In genomic region chr6:25296217-25296905, GRCh38 we compare ENCODE assay signal across 17 cellular contexts. TPM values are rescaled to one million over a fixed set of nuclear protein-coding genes. Genes with fewer than 3 reads are reported as not detected.
DNase-seq lines count a peak whose midpoint lies in the region; ATAC-seq and TF ChIP-seq lines count a peak whose summit lies in the region.
"Had no signal": no experiment of that assay in that cellular context is flagged by ENCODE, and none has a peak within 500 bp of the region (broad histone marks: within the 10 kb centered on the region; RNA-seq: fewer than 3 reads in every experiment).

No MANE protein-coding gene starts in this region.

- H3K4me1 Mint-ChIP-seq in activated CD8-positive, alpha-beta memory T cell treated with anti-CD3 and anti-CD28 coated beads, Interleukin-2, amount 10 ng/mL, durations not matched to agents 7 days and 5 days = no peaks in the 10 kb centered on the region
- H3K4me1 Mint-ChIP-seq: activated T-helper 17 cell treated with anti-CD3 and anti-CD28 coated beads, Interleukin-2, amount 50 U/mL, for 72 hours had no signal

- no peak for TF ChIP-seq POLR2A in gastrocnemius medialis (IDR thresholded peaks at IDR 0.05)

- DNase-seq in COLO829 (ENCODE audit: low spot score) (peak; percentile 68), ascending aorta (ENCODE audit: low spot score in 2 of 2) (no peak), right atrium auricular region (ENCODE audit: low spot score) (no peak), gastrocnemius medialis (no peak), globus pallidus (ENCODE audit: low spot score) (no peak)
- DNase-seq in activated CD8-positive, alpha-beta memory T cell treated with anti-CD3 and anti-CD28 coated beads, Interleukin-2, amount 10 ng/mL, durations not matched to agents 7 days and 5 days = no peak
- DNase-seq: activated CD8-positive, alpha-beta T cell treated with anti-CD3 and anti-CD28 coated beads for 36 hours; CD8-positive, alpha-beta memory T cell; NCI-H345; nucleus accumbens; stimulated activated naive CD8-positive, alpha-beta T cell treated with anti-CD3 and anti-CD28 coated beads, Interleukin-15, Interleukin-2, amounts not matched to agents 100 U/mL and 50 U/mL, for 24 hours had no signal

- no peak overlapping the region for H3K27ac Mint-ChIP-seq in activated CD8-positive, alpha-beta memory T cell treated with anti-CD3 and anti-CD28 coated beads, Interleukin-2, amount 10 ng/mL, durations not matched to agents 7 days and 5 days
- H3K27ac Mint-ChIP-seq: activated CD8-positive, alpha-beta T cell treated with anti-CD3 and anti-CD28 coated beads for 36 hours; activated T-helper 17 cell treated with anti-CD3 and anti-CD28 coated beads, Interleukin-2, amount 50 U/mL, for 72 hours; memory B cell had no signal

- no peak overlapping the region for H3K4me3 Mint-ChIP-seq in activated CD8-positive, alpha-beta memory T cell treated with anti-CD3 and anti-CD28 coated beads, Interleukin-2, amount 10 ng/mL, durations not matched to agents 7 days and 5 days
- H3K4me3 Mint-ChIP-seq: activated CD8-positive, alpha-beta T cell treated with anti-CD3 and anti-CD28 coated beads for 36 hours; activated T-helper 17 cell treated with anti-CD3 and anti-CD28 coated beads, Interleukin-2, amount 50 U/mL, for 72 hours; CD8-positive, alpha-beta memory T cell; memory B cell had no signal

- H3K36me3 ChIP-seq in ascending aorta (no peaks in the 10 kb centered on the region), right atrium auricular region (no peaks in the 10 kb centered on the region), gastrocnemius medialis (no peaks in the 10 kb centered on the region)
- H3K36me3 ChIP-seq: HAP-1 had no signal

- H3K27ac ChIP-seq in ascending aorta = peak overlapping the region; percentile 89 to 93
- peak overlapping the region; percentile 43 to 81 for H3K27ac ChIP-seq in right atrium auricular region
- H3K27ac ChIP-seq in gastrocnemius medialis = peak overlapping the region in 3 of 4 donors; percentile 33 to 58 (median 40)
- H3K27ac ChIP-seq: SK-N-MC had no signal

- intact Hi-C loops in ascending aorta (cut with DNase I) (loop anchor here (5.0 kb wide), 1 partner anchor 61 kb away; no protein-coding TSS in a partner anchor), gastrocnemius medialis (cut with DNase I; ENCODE audit: low total_unique reads) (no loop called here)

- ATAC-seq in gastrocnemius medialis (no peak), HG02938 (IDR thresholded peaks at IDR 0.05; ENCODE audit: unreplicated experiment) (no peak), HG02973 (IDR thresholded peaks at IDR 0.05; ENCODE audit: unreplicated experiment) (no peak)
- ATAC-seq in activated CD8-positive, alpha-beta memory T cell treated with anti-CD3 and anti-CD28 coated beads, Interleukin-2, amount 10 ng/mL, durations not matched to agents 7 days and 5 days = no peak
- ATAC-seq: activated CD8-positive, alpha-beta T cell treated with anti-CD3 and anti-CD28 coated beads for 36 hours; activated T-helper 17 cell treated with anti-CD3 and anti-CD28 coated beads, Interleukin-2, amount 50 U/mL, for 72 hours; stimulated activated naive CD8-positive, alpha-beta T cell treated with anti-CD3 and anti-CD28 coated beads, Interleukin-15, Interleukin-2, amounts not matched to agents 100 U/mL and 50 U/mL, for 24 hours had no signal

- CTCF ChIA-PET in activated CD8-positive, alpha-beta memory T cell treated with anti-CD3 and anti-CD28 coated beads, Interleukin-2, amount 10 ng/mL, durations not matched to agents 7 days and 5 days (lab: Charles Lee) = no interaction called here

- no peaks in the 10 kb centered on the region for H3K9me3 ChIP-seq in ascending aorta
- no peaks in the 10 kb centered on the region for H3K9me3 ChIP-seq in right atrium auricular region
- no peaks in the 10 kb centered on the region for H3K9me3 ChIP-seq in gastrocnemius medialis
- H3K9me3 ChIP-seq: HAP-1 had no signal

- in situ Hi-C loops in gastrocnemius medialis (cut with MboI; ENCODE audit: low sequenced_read_pairs in 4 of 4) = no loop called here

- H3K36me3 Mint-ChIP-seq in activated CD8-positive, alpha-beta memory T cell treated with anti-CD3 and anti-CD28 coated beads, Interleukin-2, amount 10 ng/mL, durations not matched to agents 7 days and 5 days = no peaks in the 10 kb centered on the region
- H3K36me3 Mint-ChIP-seq: CD8-positive, alpha-beta memory T cell; memory B cell had no signal

- no peaks in the 10 kb centered on the region for H3K9me3 Mint-ChIP-seq in activated CD8-positive, alpha-beta memory T cell treated with anti-CD3 and anti-CD28 coated beads, Interleukin-2, amount 10 ng/mL, durations not matched to agents 7 days and 5 days (ENCODE audit: low read depth)
- H3K9me3 Mint-ChIP-seq: activated CD8-positive, alpha-beta T cell treated with anti-CD3 and anti-CD28 coated beads for 36 hours; activated T-helper 17 cell treated with anti-CD3 and anti-CD28 coated beads, Interleukin-2, amount 50 U/mL, for 72 hours; CD8-positive, alpha-beta memory T cell; memory B cell had no signal

- H3K4me3 ChIP-seq in ascending aorta (no peak overlapping the region), right atrium auricular region (no peak overlapping the region), gastrocnemius medialis (no peak overlapping the region)
- H3K4me3 ChIP-seq: HAP-1, SK-N-MC had no signal

- H3K4me1 ChIP-seq in ascending aorta = peaks cover 21 to 73% of the 10 kb centered on the region in 2 donors
- peaks cover 0 to 33% of the 10 kb centered on the region in 2 donors for H3K4me1 ChIP-seq in right atrium auricular region
- no peaks in the 10 kb centered on the region for H3K4me1 ChIP-seq in gastrocnemius medialis
- H3K4me1 ChIP-seq: HAP-1 had no signal

- TF ChIP-seq CTCF in ascending aorta (IDR thresholded peaks at IDR 0.05) (no peak), right atrium auricular region (IDR thresholded peaks at IDR 0.05) (no peak), gastrocnemius medialis (IDR thresholded peaks at IDR 0.05 in 4 of 5, conservative IDR thresholded peaks at IDR 0.05 in 1 of 5) (no peak)

- no peaks in the 10 kb centered on the region for H3K27me3 Mint-ChIP-seq in activated CD8-positive, alpha-beta memory T cell treated with anti-CD3 and anti-CD28 coated beads, Interleukin-2, amount 10 ng/mL, durations not matched to agents 7 days and 5 days
- H3K27me3 Mint-ChIP-seq: activated CD8-positive, alpha-beta T cell treated with anti-CD3 and anti-CD28 coated beads for 36 hours; activated T-helper 17 cell treated with anti-CD3 and anti-CD28 coated beads, Interleukin-2, amount 50 U/mL, for 72 hours had no signal

- H3K27me3 ChIP-seq in ascending aorta (no peaks in the 10 kb centered on the region), right atrium auricular region (no peaks in the 10 kb centered on the region), gastrocnemius medialis (no peaks in the 10 kb centered on the region)

RNA-seq across cellular contexts. Expression of gene CARMIL1, which starts 17.2 kb away (rescaled TPM):
- total RNA-seq in ascending aorta (16.1 TPM), right atrium auricular region (10 to 100 TPM in 1 of 2 donors, 1 to 10 TPM in 1; 7.9 to 29.4 TPM), gastrocnemius medialis (1 to 10 TPM in 3 of 4 donors, under 1 TPM in 1; 0.87 to 2.1 (median 1.7) TPM)
- total RNA-seq in activated CD8-positive, alpha-beta memory T cell treated with anti-CD3 and anti-CD28 coated beads, Interleukin-2, amount 10 ng/mL, durations not matched to agents 7 days and 5 days = 1 to 10 TPM; 3.4 to 3.8 TPM

Comparison
In these comparisons a context has a peak if more than half of its experiments do, and no peak if none do; other contexts are left out.
1. H3K27ac ChIP-seq: peak in every context shown above with its lines; median percentile 91 in ascending aorta; 62 in right atrium auricular region; 40 in gastrocnemius medialis.